In the genomic region with DNA sequence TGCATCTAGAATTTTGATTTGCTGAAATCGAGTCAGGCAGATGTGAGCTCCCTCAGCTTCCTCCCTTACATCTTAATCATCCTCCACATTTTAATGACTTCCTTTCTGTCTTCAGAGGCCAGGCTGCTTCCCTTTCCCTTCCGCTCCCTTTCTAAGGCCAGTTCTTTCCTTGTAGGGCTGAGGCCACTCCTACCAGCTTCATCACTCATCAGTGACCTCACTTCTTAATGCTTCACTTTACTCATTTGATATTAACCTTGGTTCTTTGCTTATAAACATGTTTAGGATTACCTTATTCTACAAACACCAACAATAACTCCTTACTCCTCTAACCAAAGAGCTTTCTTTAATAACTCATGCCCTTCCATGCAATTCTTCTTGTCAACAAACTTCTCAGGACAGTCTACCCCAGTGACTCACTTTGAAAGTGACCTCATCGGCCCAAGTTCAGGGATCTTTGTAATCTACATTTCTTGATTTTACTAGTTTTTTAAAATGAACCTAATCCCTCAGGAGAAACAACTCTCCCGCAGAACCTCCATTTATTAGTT, we compare ENCODE assay signal across 9 cellular contexts. TPM values are rescaled to one million over a fixed set of nuclear protein-coding genes. Genes with fewer than 3 reads are reported as not detected.
DNase-seq lines count a peak whose midpoint lies in the region; ATAC-seq and TF ChIP-seq lines count a peak whose summit lies in the region.
"Had no signal": no experiment of that assay in that cellular context is flagged by ENCODE, and none has a peak within 500 bp of the region (broad histone marks: within the 10 kb centered on the region; RNA-seq: fewer than 3 reads in every experiment).

No MANE protein-coding gene starts in this region.

- 40% methylated on average over 4 of the region's 4 CpGs for WGBS in SK-N-SH (ENCODE audit: low lambda C conversion rate)

- no peak overlapping the region for H3K4me3 ChIP-seq in SK-N-SH (ENCODE audit: low read depth in 2 of 2, low read length in 1 of 2)
- no peak overlapping the region for H3K4me3 ChIP-seq in brain microvascular endothelial cell (ENCODE audit: low read depth, low read length)

- no peaks in the 10 kb centered on the region for H3K9me2 ChIP-seq in SK-N-SH

- no peaks in the 10 kb centered on the region for H3K9me3 ChIP-seq in SK-N-SH

- no peak overlapping the region for H3K9ac ChIP-seq in SK-N-SH

- ATAC-seq in SK-N-SH treated with all-trans-retinoic acid at 6 μM for 48 hours (no peak), HG03095 (IDR thresholded peaks at IDR 0.05; ENCODE audit: unreplicated experiment) (no peak), GM19324 (IDR thresholded peaks at IDR 0.05; ENCODE audit: low FRiP score, unreplicated experiment) (no peak)

- H3K79me2 ChIP-seq in SK-N-SH (ENCODE audit: insufficient read depth): no peaks in the 10 kb centered on the region

- H3K4me1 ChIP-seq in SK-N-SH (ENCODE audit: control insufficient read depth in 1 of 2, insufficient read depth in 2 of 2, low read depth in 1 of 2, low read length in 1 of 2): peaks cover 0 to 8% of the 10 kb centered on the region in 2 experiments; a peak in 1 of 4 replicates

- no peak for TF ChIP-seq RAD21 in SK-N-SH (IDR thresholded peaks at IDR 0.05; ENCODE audit: low read length)

- no peak for TF ChIP-seq CTCF in SK-N-SH (IDR thresholded peaks at IDR 0.05)
- TF ChIP-seq CTCF in brain microvascular endothelial cell (IDR thresholded peaks at IDR 0.05; ENCODE audit: low read depth, low read length, missing control alignments): no peak

- no peaks in the 10 kb centered on the region for H3K36me3 ChIP-seq in SK-N-SH (replicated peaks in 1 of 2; ENCODE audit: control insufficient read depth in 1 of 2, insufficient read depth in 2 of 2, low read length in 1 of 2)
- no peaks in the 10 kb centered on the region for H3K36me3 ChIP-seq in brain microvascular endothelial cell (replicated peaks)

- DNase-seq in SK-N-SH (no peak), KG1 (lab: John Stamatoyannopoulos, UW) (peak; percentile 27), brain microvascular endothelial cell (peak; percentile 40), pons (ENCODE audit: low spot score) (peak; percentile 46), SW480 (ENCODE audit: low spot score) (no peak)

- TF ChIP-seq EP300 in SK-N-SH (IDR thresholded peaks at IDR 0.05; ENCODE audit: borderline replicate concordance in 1 of 2, low read depth in 1 of 2, low read length in 1 of 2): no peak

- POLR2A ChIA-PET in SK-N-SH (lab: Yijun Ruan, JAX): no interaction called here

- no peak overlapping the region for H3K4me2 ChIP-seq in SK-N-SH

- in situ Hi-C loops in brain microvascular endothelial cell (cut with HindIII; ENCODE audit: low pct_ligation_motif_present, low sequenced_read_pairs): no loop called here

- H3K27ac ChIP-seq in SK-N-SH (ENCODE audit: low read depth in 2 of 2, low read length in 1 of 2): no peak overlapping the region; a peak in 1 of 4 replicates
- no peak overlapping the region for H3K27ac ChIP-seq in brain microvascular endothelial cell
- H3K27ac ChIP-seq: 22Rv1 had no signal

- H2AFZ ChIP-seq in SK-N-SH (ENCODE audit: low read depth): peak overlapping the region; percentile 74

- peaks cover 4% of the 10 kb centered on the region for H3F3A ChIP-seq in SK-N-SH (replicated peaks; ENCODE audit: insufficient read depth)

- no peaks in the 10 kb centered on the region for H4K20me1 ChIP-seq in SK-N-SH (ENCODE audit: insufficient read depth)

- H3K27me3 ChIP-seq in SK-N-SH (ENCODE audit: insufficient read depth): no peaks in the 10 kb centered on the region
- H3K27me3 ChIP-seq in brain microvascular endothelial cell (replicated peaks): no peaks in the 10 kb centered on the region

- CTCF ChIA-PET in SK-N-SH (lab: Yijun Ruan, JAX): interaction anchor here (1.1 kb wide), 1 partner anchor 451 kb away, joined by 4 read pairs; no protein-coding TSS in a partner anchor

TF ChIP-seq in SK-N-SH, 30 proteins besides CTCF, POLR2A, EP300 and RAD21:
- no peak for TF ChIP-seq TEAD4 (IDR thresholded peaks at IDR 0.05; ENCODE audit: borderline replicate concordance, insufficient read depth)
- peak; percentile 33; the same call in 1 of the 2 replicates for TF ChIP-seq FOSL2 (IDR thresholded peaks at IDR 0.05; ENCODE audit: borderline replicate concordance, low read depth)

TF ChIP-seq in SK-N-SH treated with all-trans-retinoic acid at 6 μM for 48 hours, 23 proteins besides CTCF, POLR2A, EP300 and RAD21 (continues in another document):
- TF ChIP-seq TOX (CRISPR knock-in tag; IDR thresholded peaks at IDR 0.05; ENCODE audit: borderline replicate concordance) (no peak), TCF4 (CRISPR knock-in tag; IDR thresholded peaks at IDR 0.05; ENCODE audit: borderline replicate concordance) (no peak), RARB (CRISPR knock-in tag; IDR thresholded peaks at IDR 0.05) (no peak), ZC3H10 (CRISPR knock-in tag; IDR thresholded peaks at IDR 0.05) (no peak), SNAI2 (CRISPR knock-in tag; IDR thresholded peaks at IDR 0.05) (no peak), GLIS3 (CRISPR knock-in tag; IDR thresholded peaks at IDR 0.05) (no peak), ZFP30 (CRISPR knock-in tag; IDR thresholded peaks at IDR 0.05) (no peak), ZFP3 (CRISPR knock-in tag; IDR thresholded peaks at IDR 0.05) (no peak)
- TF ChIP-seq, protein P1, sequence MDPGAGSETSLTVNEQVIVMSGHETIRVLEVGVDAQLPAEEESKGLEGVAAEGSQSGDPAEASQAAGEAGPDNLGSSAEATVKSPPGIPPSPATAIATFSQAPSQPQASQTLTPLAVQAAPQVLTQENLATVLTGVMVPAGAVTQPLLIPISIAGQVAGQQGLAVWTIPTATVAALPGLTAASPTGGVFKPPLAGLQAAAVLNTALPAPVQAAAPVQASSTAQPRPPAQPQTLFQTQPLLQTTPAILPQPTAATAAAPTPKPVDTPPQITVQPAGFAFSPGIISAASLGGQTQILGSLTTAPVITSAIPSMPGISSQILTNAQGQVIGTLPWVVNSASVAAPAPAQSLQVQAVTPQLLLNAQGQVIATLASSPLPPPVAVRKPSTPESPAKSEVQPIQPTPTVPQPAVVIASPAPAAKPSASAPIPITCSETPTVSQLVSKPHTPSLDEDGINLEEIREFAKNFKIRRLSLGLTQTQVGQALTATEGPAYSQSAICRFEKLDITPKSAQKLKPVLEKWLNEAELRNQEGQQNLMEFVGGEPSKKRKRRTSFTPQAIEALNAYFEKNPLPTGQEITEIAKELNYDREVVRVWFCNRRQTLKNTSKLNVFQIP (CRISPR knock-in tag; IDR thresholded peaks at IDR 0.05; ENCODE audit: borderline replicate concordance, low read depth): no peak
- TF ChIP-seq, protein P2, sequence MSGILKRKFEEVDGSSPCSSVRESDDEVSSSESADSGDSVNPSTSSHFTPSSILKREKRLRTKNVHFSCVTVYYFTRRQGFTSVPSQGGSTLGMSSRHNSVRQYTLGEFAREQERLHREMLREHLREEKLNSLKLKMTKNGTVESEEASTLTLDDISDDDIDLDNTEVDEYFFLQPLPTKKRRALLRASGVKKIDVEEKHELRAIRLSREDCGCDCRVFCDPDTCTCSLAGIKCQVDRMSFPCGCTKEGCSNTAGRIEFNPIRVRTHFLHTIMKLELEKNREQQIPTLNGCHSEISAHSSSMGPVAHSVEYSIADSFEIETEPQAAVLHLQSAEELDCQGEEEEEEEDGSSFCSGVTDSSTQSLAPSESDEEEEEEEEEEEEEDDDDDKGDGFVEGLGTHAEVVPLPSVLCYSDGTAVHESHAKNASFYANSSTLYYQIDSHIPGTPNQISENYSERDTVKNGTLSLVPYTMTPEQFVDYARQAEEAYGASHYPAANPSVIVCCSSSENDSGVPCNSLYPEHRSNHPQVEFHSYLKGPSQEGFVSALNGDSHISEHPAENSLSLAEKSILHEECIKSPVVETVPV (CRISPR knock-in tag; IDR thresholded peaks at IDR 0.05): no peak
- TF ChIP-seq, protein P3, sequence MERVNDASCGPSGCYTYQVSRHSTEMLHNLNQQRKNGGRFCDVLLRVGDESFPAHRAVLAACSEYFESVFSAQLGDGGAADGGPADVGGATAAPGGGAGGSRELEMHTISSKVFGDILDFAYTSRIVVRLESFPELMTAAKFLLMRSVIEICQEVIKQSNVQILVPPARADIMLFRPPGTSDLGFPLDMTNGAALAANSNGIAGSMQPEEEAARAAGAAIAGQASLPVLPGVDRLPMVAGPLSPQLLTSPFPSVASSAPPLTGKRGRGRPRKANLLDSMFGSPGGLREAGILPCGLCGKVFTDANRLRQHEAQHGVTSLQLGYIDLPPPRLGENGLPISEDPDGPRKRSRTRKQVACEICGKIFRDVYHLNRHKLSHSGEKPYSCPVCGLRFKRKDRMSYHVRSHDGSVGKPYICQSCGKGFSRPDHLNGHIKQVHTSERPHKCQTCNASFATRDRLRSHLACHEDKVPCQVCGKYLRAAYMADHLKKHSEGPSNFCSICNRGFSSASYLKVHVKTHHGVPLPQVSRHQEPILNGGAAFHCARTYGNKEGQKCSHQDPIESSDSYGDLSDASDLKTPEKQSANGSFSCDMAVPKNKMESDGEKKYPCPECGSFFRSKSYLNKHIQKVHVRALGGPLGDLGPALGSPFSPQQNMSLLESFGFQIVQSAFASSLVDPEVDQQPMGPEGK (CRISPR knock-in tag; IDR thresholded peaks at IDR 0.05; ENCODE audit: borderline replicate concordance): no peak
- TF ChIP-seq, protein P4, sequence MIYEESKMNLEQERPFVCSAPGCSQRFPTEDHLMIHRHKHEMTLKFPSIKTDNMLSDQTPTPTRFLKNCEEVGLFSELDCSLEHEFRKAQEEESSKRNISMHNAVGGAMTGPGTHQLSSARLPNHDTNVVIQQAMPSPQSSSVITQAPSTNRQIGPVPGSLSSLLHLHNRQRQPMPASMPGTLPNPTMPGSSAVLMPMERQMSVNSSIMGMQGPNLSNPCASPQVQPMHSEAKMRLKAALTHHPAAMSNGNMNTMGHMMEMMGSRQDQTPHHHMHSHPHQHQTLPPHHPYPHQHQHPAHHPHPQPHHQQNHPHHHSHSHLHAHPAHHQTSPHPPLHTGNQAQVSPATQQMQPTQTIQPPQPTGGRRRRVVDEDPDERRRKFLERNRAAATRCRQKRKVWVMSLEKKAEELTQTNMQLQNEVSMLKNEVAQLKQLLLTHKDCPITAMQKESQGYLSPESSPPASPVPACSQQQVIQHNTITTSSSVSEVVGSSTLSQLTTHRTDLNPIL (CRISPR knock-in tag; IDR thresholded peaks at IDR 0.05; ENCODE audit: low read depth): no peak

RNA-seq across cellular contexts. Expression of a gene that starts 23.9 kb away (rescaled TPM):
- polyA plus RNA-seq in SK-N-SH (2012; rRNA removed): 0.02 and 0.05 TPM in 2 replicates
- 0.01 TPM in 1 of 2 replicates, not detected in the other for polyA plus RNA-seq in SK-N-SH (2012; cell fraction: cytosol; rRNA removed)
- 0.04 and 0.05 TPM in 2 replicates for polyA plus RNA-seq in SK-N-SH (2012; cell fraction: nucleus; rRNA removed)

RNA-seq across cellular contexts. Expression of a gene that starts 57.1 kb away (rescaled TPM):
- not detected in 2 replicates for polyA plus RNA-seq in SK-N-SH (2012; rRNA removed)
- polyA plus RNA-seq in SK-N-SH (2012; cell fraction: cytosol; rRNA removed): not detected in 2 replicates
- not detected in 2 replicates for polyA plus RNA-seq in SK-N-SH (2012; cell fraction: nucleus; rRNA removed)

Comparison
In these comparisons a context has a peak if more than half of its experiments do, and no peak if none do; other contexts are left out.
1. DNase-seq: peak in KG1 (single experiment), brain microvascular endothelial cell (single experiment) and pons (single experiment); none in SK-N-SH (single experiment) and SW480 (single experiment).